ENCODE assay signal across 19 cellular contexts in genomic region chr2:30678410-30679137, GRCh38.
"Had no signal": no experiment of that assay in that cellular context is flagged by ENCODE, and none has a peak within 500 bp of the region (broad histone marks: within the 10 kb centered on the region; RNA-seq: fewer than 3 reads in every experiment).

No MANE protein-coding gene starts in this region.

- H3K4me3 ChIP-seq: ascending aorta, cardiac muscle cell, colonic mucosa, mucosa of descending colon, thoracic aorta, vagina had no signal

- H3K36me3 ChIP-seq: ascending aorta, cardiac muscle cell, colonic mucosa, thoracic aorta, vagina had no signal

- H3K27me3 ChIP-seq: ascending aorta, cardiac muscle cell, colonic mucosa, vagina had no signal

- ATAC-seq: effector memory CD8-positive, alpha-beta T cell; mucosa of descending colon had no signal

- H3K4me3 Mint-ChIP-seq: activated CD4-positive, alpha-beta T cell treated with anti-CD3 and anti-CD28 coated beads, Interleukin-2, amount 10 ng/mL, durations not matched to agents 7 days and 5 days; effector memory CD8-positive, alpha-beta T cell; natural killer cell; stimulated activated naive CD8-positive, alpha-beta T cell treated with anti-CD3 and anti-CD28 coated beads, Interleukin-15, Interleukin-2, amounts not matched to agents 100 ng/mL and 50 ng/mL, for 24 hours had no signal

- FAIRE-seq: TTC549 had no signal

- H3K36me3 Mint-ChIP-seq: natural killer cell had no signal

- H3K9me3 Mint-ChIP-seq: activated CD4-positive, alpha-beta T cell treated with anti-CD3 and anti-CD28 coated beads, Interleukin-2, amount 10 ng/mL, durations not matched to agents 7 days and 5 days; effector memory CD8-positive, alpha-beta T cell; natural killer cell; stimulated activated naive CD8-positive, alpha-beta T cell treated with anti-CD3 and anti-CD28 coated beads, Interleukin-15, Interleukin-2, amounts not matched to agents 100 ng/mL and 50 ng/mL, for 24 hours had no signal

- H3K27ac Mint-ChIP-seq: activated CD4-positive, alpha-beta T cell treated with anti-CD3 and anti-CD28 coated beads, Interleukin-2, amount 10 ng/mL, durations not matched to agents 7 days and 5 days; natural killer cell; stimulated activated naive CD8-positive, alpha-beta T cell treated with anti-CD3 and anti-CD28 coated beads, Interleukin-15, Interleukin-2, amounts not matched to agents 100 ng/mL and 50 ng/mL, for 24 hours had no signal

- H3K27ac ChIP-seq: ascending aorta, cardiac muscle cell, colonic mucosa, epithelial cell of prostate, thoracic aorta, vagina had no signal

- H3K4me1 Mint-ChIP-seq: activated CD4-positive, alpha-beta T cell treated with anti-CD3 and anti-CD28 coated beads, Interleukin-2, amount 10 ng/mL, durations not matched to agents 7 days and 5 days; natural killer cell had no signal

- H3K4me1 ChIP-seq: ascending aorta, colonic mucosa, vagina had no signal

- DNase-seq: activated CD4-positive, alpha-beta T cell treated with anti-CD3 and anti-CD28 coated beads, Interleukin-2, amount 10 ng/mL, durations not matched to agents 7 days and 5 days; activated CD4-positive, CD25-positive, alpha-beta regulatory T cell; activated gamma-delta T cell treated with Interleukin-2 at 50 U/mL for 16 hours; activated T-cell treated with anti-CD3 and anti-CD28 coated beads, Interleukin-2, amount 50 U/mL, for 48 hours; colonic mucosa; effector memory CD8-positive, alpha-beta T cell; mammary epithelial cell; mucosa of descending colon; natural killer cell; stimulated activated CD4-positive, alpha-beta T cell treated with anti-CD3 and anti-CD28 coated beads, Interleukin-4, amount 100 ng/mL, for 1 hour; stimulated activated CD8-positive, alpha-beta memory T cell treated with anti-CD3 and anti-CD28 coated beads, Interleukin-4, amount 100 ng/mL, for 48 hours; T-helper 2 cell had no signal

- H3K9me3 ChIP-seq: ascending aorta, colonic mucosa, mucosa of descending colon, thoracic aorta, vagina had no signal
